35 cellular contexts compared by ENCODE assay signal in genomic region chr19:33220115-33220514, GRCh38. TPM values are rescaled to one million over a fixed set of nuclear protein-coding genes. Genes with fewer than 3 reads are reported as not detected.
"Had no signal": no experiment of that assay in that cellular context is flagged by ENCODE, and none has a peak within 500 bp of the region (broad histone marks: within the 10 kb centered on the region; RNA-seq: fewer than 3 reads in every experiment).

No MANE protein-coding gene starts in this region.

- H3K4me3 ChIP-seq: adrenal gland, body of pancreas, esophagus muscularis mucosa, gastrocnemius medialis, heart left ventricle had no signal

- H3K27ac ChIP-seq: adrenal gland, body of pancreas, esophagus muscularis mucosa, foreskin keratinocyte, gastrocnemius medialis, heart left ventricle, WERI-Rb-1 had no signal

- DNase-seq: activated B cell treated with CpG ODN at 0.5 μM for 24 hours; activated CD4-positive, alpha-beta memory T cell treated with anti-CD3 and anti-CD28 coated beads for 36 hours; activated CD4-positive, alpha-beta T cell treated with anti-CD3 and anti-CD28 coated beads for 48 hours; activated CD8-positive, alpha-beta memory T cell treated with anti-CD3 and anti-CD28 coated beads, Interleukin-2, amount 10 ng/mL, durations not matched to agents 7 days and 5 days; activated CD8-positive, alpha-beta memory T cell treated with anti-CD3 and anti-CD28 coated beads, Interleukin-2, amount 50 U/mL, for 4 hours; activated CD8-positive, alpha-beta T cell treated with anti-CD3 and anti-CD28 coated beads, Interleukin-2, amount 10 ng/mL, durations not matched to agents 7 days and 5 days; activated effector memory CD4-positive, alpha-beta T cell treated with anti-CD3 and anti-CD28 coated beads, Interleukin-2, amount 50 U/mL, for 16 hours; activated naive CD4-positive, alpha-beta T cell treated with anti-CD3 and anti-CD28 coated beads for 36 hours; activated naive CD8-positive, alpha-beta T cell treated with anti-CD3 and anti-CD28 coated beads for 36 hours; activated naive CD8-positive, alpha-beta T cell treated with anti-CD3 and anti-CD28 coated beads, Interleukin-2, amount 50 U/mL, for 24 hours; activated T-cell treated with anti-CD3 and anti-CD28 coated beads, Interleukin-2, amount 50 U/mL, for 1 hour; activated T-cell treated with anti-CD3 and anti-CD28 coated beads, Interleukin-2, amount 50 U/mL, for 48 hours; adrenal gland; aorta; body of pancreas; cortex of kidney; dermis blood vessel endothelial cell; effector CD4-positive, alpha-beta T cell; effector memory CD8-positive, alpha-beta T cell; erythroblast; foreskin keratinocyte; gastrocnemius medialis; glutamatergic neuron; heart left ventricle; T-helper 17 cell; T1000; WERI-Rb-1 had no signal

- H3K36me3 Mint-ChIP-seq: activated CD4-positive, alpha-beta memory T cell treated with anti-CD3 and anti-CD28 coated beads for 36 hours; activated CD8-positive, alpha-beta memory T cell treated with anti-CD3 and anti-CD28 coated beads, Interleukin-2, amount 10 ng/mL, durations not matched to agents 7 days and 5 days; activated naive CD4-positive, alpha-beta T cell treated with anti-CD3 and anti-CD28 coated beads, Interleukin-2, amount 50 U/mL, for 24 hours; activated naive CD8-positive, alpha-beta T cell treated with anti-CD3 and anti-CD28 coated beads for 36 hours had no signal

- H3K9me3 ChIP-seq: adrenal gland, body of pancreas, esophagus muscularis mucosa, gastrocnemius medialis, heart left ventricle had no signal

- H3K9me3 Mint-ChIP-seq: activated B cell treated with CpG ODN at 0.5 μM for 24 hours; activated CD4-positive, alpha-beta memory T cell treated with anti-CD3 and anti-CD28 coated beads for 36 hours; activated naive CD4-positive, alpha-beta T cell treated with anti-CD3 and anti-CD28 coated beads for 36 hours; activated naive CD4-positive, alpha-beta T cell treated with anti-CD3 and anti-CD28 coated beads, Interleukin-2, amount 50 U/mL, for 24 hours; activated naive CD8-positive, alpha-beta T cell treated with anti-CD3 and anti-CD28 coated beads for 36 hours; activated naive CD8-positive, alpha-beta T cell treated with anti-CD3 and anti-CD28 coated beads, Interleukin-2, amount 50 U/mL, for 24 hours; activated T-helper 1 cell treated with anti-CD3 and anti-CD28 coated beads, Interleukin-12 subunit alpha, Interleukin-12 subunit beta, Interleukin-2, Interleukin-4 antibody, amounts not matched to agents 30 ng/mL and 10 ng/mL and 1 ng/mL, durations not matched to agents 14 hours and 24 hours and 36 hours; activated T-helper 2 cell treated with anti-CD3 and anti-CD28 coated beads, Interferon-gamma antibody, Interleukin-2, Interleukin-4, amounts not matched to agents 10 μg/mL and 5 μg/mL and 100 μg/mL, durations not matched to agents 14 hours and 24 hours and 36 hours; effector memory CD8-positive, alpha-beta T cell; T-helper 2 cell treated with Interferon-gamma antibody and Interleukin-4, amounts not matched to agents 5 μg/mL and 100 μg/mL, for 36 hours had no signal

- H3K4me1 ChIP-seq: adrenal gland, foreskin keratinocyte, gastrocnemius medialis had no signal

- ATAC-seq: activated CD4-positive, CD25-positive, alpha-beta regulatory T cell treated with anti-CD3 and anti-CD28 coated beads, Interleukin-2, amount 50 U/mL, for 24 hours; activated CD8-positive, alpha-beta memory T cell treated with anti-CD3 and anti-CD28 coated beads, Interleukin-2, amount 10 ng/mL, durations not matched to agents 7 days and 5 days; activated CD8-positive, alpha-beta T cell treated with anti-CD3 and anti-CD28 coated beads, Interleukin-2, amount 10 ng/mL, durations not matched to agents 7 days and 5 days; activated naive CD8-positive, alpha-beta T cell treated with anti-CD3 and anti-CD28 coated beads, Interleukin-2, amount 50 U/mL, for 24 hours; body of pancreas; effector memory CD8-positive, alpha-beta T cell; foreskin keratinocyte; gastrocnemius medialis; heart left ventricle; T-helper 17 cell had no signal

- H3K36me3 ChIP-seq: adrenal gland, esophagus muscularis mucosa, gastrocnemius medialis, heart left ventricle, WERI-Rb-1 had no signal

- H3K4me3 Mint-ChIP-seq: activated B cell treated with CpG ODN at 0.5 μM for 24 hours; activated CD4-positive, alpha-beta memory T cell treated with anti-CD3 and anti-CD28 coated beads for 36 hours; activated CD8-positive, alpha-beta memory T cell treated with anti-CD3 and anti-CD28 coated beads, Interleukin-2, amount 10 ng/mL, durations not matched to agents 7 days and 5 days; activated CD8-positive, alpha-beta T cell treated with anti-CD3 and anti-CD28 coated beads, Interleukin-2, amount 10 ng/mL, durations not matched to agents 7 days and 5 days; activated naive CD4-positive, alpha-beta T cell treated with anti-CD3 and anti-CD28 coated beads for 36 hours; activated naive CD4-positive, alpha-beta T cell treated with anti-CD3 and anti-CD28 coated beads, Interleukin-2, amount 50 U/mL, for 24 hours; activated naive CD8-positive, alpha-beta T cell treated with anti-CD3 and anti-CD28 coated beads for 36 hours; activated naive CD8-positive, alpha-beta T cell treated with anti-CD3 and anti-CD28 coated beads, Interleukin-2, amount 50 U/mL, for 24 hours; activated T-helper 1 cell treated with anti-CD3 and anti-CD28 coated beads, Interleukin-12 subunit alpha, Interleukin-12 subunit beta, Interleukin-2, Interleukin-4 antibody, amounts not matched to agents 30 ng/mL and 10 ng/mL and 1 ng/mL, durations not matched to agents 14 hours and 24 hours and 36 hours; effector memory CD8-positive, alpha-beta T cell; T-helper 17 cell; T-helper 2 cell treated with Interferon-gamma antibody and Interleukin-4, amounts not matched to agents 5 μg/mL and 100 μg/mL, for 36 hours had no signal

- H3K27ac Mint-ChIP-seq: activated B cell treated with CpG ODN at 0.5 μM for 24 hours; activated CD4-positive, alpha-beta memory T cell treated with anti-CD3 and anti-CD28 coated beads for 36 hours; activated CD8-positive, alpha-beta memory T cell treated with anti-CD3 and anti-CD28 coated beads, Interleukin-2, amount 10 ng/mL, durations not matched to agents 7 days and 5 days; activated CD8-positive, alpha-beta T cell treated with anti-CD3 and anti-CD28 coated beads, Interleukin-2, amount 10 ng/mL, durations not matched to agents 7 days and 5 days; activated naive CD4-positive, alpha-beta T cell treated with anti-CD3 and anti-CD28 coated beads for 36 hours; activated naive CD4-positive, alpha-beta T cell treated with anti-CD3 and anti-CD28 coated beads, Interleukin-2, amount 50 U/mL, for 24 hours; activated naive CD8-positive, alpha-beta T cell treated with anti-CD3 and anti-CD28 coated beads for 36 hours; activated naive CD8-positive, alpha-beta T cell treated with anti-CD3 and anti-CD28 coated beads, Interleukin-2, amount 50 U/mL, for 24 hours; activated T-helper 1 cell treated with anti-CD3 and anti-CD28 coated beads, Interleukin-12 subunit alpha, Interleukin-12 subunit beta, Interleukin-2, Interleukin-4 antibody, amounts not matched to agents 30 ng/mL and 10 ng/mL and 1 ng/mL, durations not matched to agents 14 hours and 24 hours and 36 hours; activated T-helper 2 cell treated with anti-CD3 and anti-CD28 coated beads, Interferon-gamma antibody, Interleukin-2, Interleukin-4, amounts not matched to agents 10 μg/mL and 5 μg/mL and 100 μg/mL, durations not matched to agents 14 hours and 24 hours and 36 hours; effector memory CD8-positive, alpha-beta T cell; T-helper 17 cell; T-helper 2 cell treated with Interferon-gamma antibody and Interleukin-4, amounts not matched to agents 5 μg/mL and 100 μg/mL, for 36 hours had no signal

RNA-seq across cellular contexts. Expression of gene SLC7A10, which starts 5.5 kb away (rescaled TPM):
- total RNA-seq: activated B cell treated with CpG ODN at 0.5 μM for 24 hours; activated CD4-positive, alpha-beta memory T cell treated with anti-CD3 and anti-CD28 coated beads for 36 hours; activated CD8-positive, alpha-beta memory T cell treated with anti-CD3 and anti-CD28 coated beads for 36 hours; activated CD8-positive, alpha-beta memory T cell treated with anti-CD3 and anti-CD28 coated beads, Interleukin-2, amount 10 ng/mL, durations not matched to agents 7 days and 5 days; activated CD8-positive, alpha-beta T cell treated with anti-CD3 and anti-CD28 coated beads, Interleukin-2, amount 10 ng/mL, durations not matched to agents 7 days and 5 days; activated naive CD4-positive, alpha-beta T cell treated with anti-CD3 and anti-CD28 coated beads for 36 hours; activated naive CD8-positive, alpha-beta T cell treated with anti-CD3 and anti-CD28 coated beads for 36 hours; activated T-helper 1 cell treated with anti-CD3 and anti-CD28 coated beads, Interleukin-12 subunit alpha, Interleukin-12 subunit beta, Interleukin-2, Interleukin-4 antibody, amounts not matched to agents 30 ng/mL and 10 ng/mL and 1 ng/mL, durations not matched to agents 14 hours and 24 hours and 36 hours; activated T-helper 2 cell treated with anti-CD3 and anti-CD28 coated beads, Interferon-gamma antibody, Interleukin-2, Interleukin-4, amounts not matched to agents 10 μg/mL and 5 μg/mL and 100 μg/mL, durations not matched to agents 14 hours and 24 hours and 36 hours; chondrocyte; esophagus muscularis mucosa; foreskin keratinocyte; gastrocnemius medialis; T-helper 17 cell had no signal
- polyA plus RNA-seq: aorta, foreskin keratinocyte had no signal

RNA-seq across cellular contexts. Expression of gene LRP3, which starts 26.0 kb away (rescaled TPM):
- total RNA-seq: activated B cell treated with CpG ODN at 0.5 μM for 24 hours; activated CD8-positive, alpha-beta T cell treated with anti-CD3 and anti-CD28 coated beads, Interleukin-2, amount 10 ng/mL, durations not matched to agents 7 days and 5 days had no signal
